Comparison of ENCODE assay signal across 21 cellular contexts in the genomic region with DNA sequence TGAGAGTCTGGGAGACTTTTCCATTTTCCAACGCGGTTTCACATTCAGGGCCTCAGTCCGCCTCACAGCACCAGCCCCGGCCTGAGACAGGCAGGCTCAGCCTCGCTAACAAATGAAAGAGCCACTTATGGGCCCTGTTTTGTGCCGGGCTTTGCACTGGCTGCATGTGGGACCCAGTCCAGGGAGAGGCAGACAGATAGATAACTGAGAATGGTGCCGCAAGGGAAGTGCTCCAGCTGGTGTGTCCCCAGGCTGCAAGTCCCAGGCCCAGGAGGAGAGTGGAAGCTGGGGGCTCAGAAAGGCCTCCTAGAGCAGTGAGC. TPM values are rescaled to one million over a fixed set of nuclear protein-coding genes. Genes with fewer than 3 reads are reported as not detected.
A peak's percentile ranks its signal among the peaks of the same experiment; 100 is the strongest.
DNase-seq lines count a peak whose midpoint lies in the region; ATAC-seq, FAIRE-seq and TF ChIP-seq lines count a peak whose summit lies in the region.
"Had no signal": no experiment of that assay in that cellular context is flagged by ENCODE, and none has a peak within 500 bp of the region (broad histone marks: within the 10 kb centered on the region; RNA-seq: fewer than 3 reads in every experiment).

No MANE protein-coding gene starts in this region.

- H3K36me3 Mint-ChIP-seq in activated CD4-positive, alpha-beta memory T cell treated with anti-CD3 and anti-CD28 coated beads, Interleukin-2, amount 10 ng/mL, durations not matched to agents 7 days and 5 days (ENCODE audit: low read depth) = no peaks in the 10 kb centered on the region
- H3K36me3 Mint-ChIP-seq in activated CD4-positive, alpha-beta memory T cell treated with anti-CD3 and anti-CD28 coated beads for 36 hours = no peaks in the 10 kb centered on the region
- H3K36me3 Mint-ChIP-seq in type B pancreatic cell = no peaks in the 10 kb centered on the region
- H3K36me3 Mint-ChIP-seq: CD4-positive, CD25-positive, alpha-beta regulatory T cell had no signal

- TF ChIP-seq POLR2A in esophagus muscularis mucosa (IDR thresholded peaks at IDR 0.05; ENCODE audit: low read depth) (no peak), GM12892 (IDR thresholded peaks at IDR 0.05; ENCODE audit: low read depth, low read length) (no peak)

- CTCF ChIA-PET in activated CD4-positive, alpha-beta memory T cell treated with anti-CD3 and anti-CD28 coated beads, Interleukin-2, amount 10 ng/mL, durations not matched to agents 7 days and 5 days (lab: Charles Lee) = no interaction called here
- CTCF ChIA-PET in activated CD4-positive, alpha-beta memory T cell treated with anti-CD3 and anti-CD28 coated beads for 36 hours (lab: Charles Lee) = interaction anchor here (1.5 kb wide), 1 partner anchor 27 kb away, joined by 5 read pairs; no protein-coding TSS in a partner anchor

- no peaks in the 10 kb centered on the region for H3K4me1 Mint-ChIP-seq in activated CD4-positive, alpha-beta memory T cell treated with anti-CD3 and anti-CD28 coated beads, Interleukin-2, amount 10 ng/mL, durations not matched to agents 7 days and 5 days
- H3K4me1 Mint-ChIP-seq in activated CD4-positive, alpha-beta memory T cell treated with anti-CD3 and anti-CD28 coated beads for 36 hours (ENCODE audit: low read depth) = no peaks in the 10 kb centered on the region
- H3K4me1 Mint-ChIP-seq in type B pancreatic cell (ENCODE audit: unreplicated experiment) = peaks cover 12% of the 10 kb centered on the region
- H3K4me1 Mint-ChIP-seq: memory B cell; stimulated activated naive CD8-positive, alpha-beta T cell treated with anti-CD3 and anti-CD28 coated beads, Interleukin-15, amount 100 ng/mL, for 72 hours had no signal

- DNase-seq in activated CD4-positive, alpha-beta memory T cell treated with anti-CD3 and anti-CD28 coated beads, Interleukin-2, amount 10 ng/mL, durations not matched to agents 7 days and 5 days = peak; percentile 12
- DNase-seq in activated CD4-positive, alpha-beta memory T cell treated with anti-CD3 and anti-CD28 coated beads for 36 hours = no peak
- DNase-seq in esophagus muscularis mucosa (ENCODE audit: extremely low spot score) = peak; percentile 75
- DNase-seq in medulla oblongata (ENCODE audit: extremely low spot score) = peak; percentile 63
- peak; percentile 50 for DNase-seq in type B pancreatic cell (ENCODE audit: extremely low spot score, unreplicated experiment)
- DNase-seq in GM12892 (ENCODE audit: insufficient read length) = no peak
- DNase-seq: activated gamma-delta T cell; CD4-positive, CD25-positive, alpha-beta regulatory T cell; NCI-H146; NCI-H510A treated with DMSO at 0.1 percent for 48 hours; PC-9 had no signal

- no peak overlapping the region for H3K4me3 Mint-ChIP-seq in activated CD4-positive, alpha-beta memory T cell treated with anti-CD3 and anti-CD28 coated beads, Interleukin-2, amount 10 ng/mL, durations not matched to agents 7 days and 5 days
- no peak overlapping the region for H3K4me3 Mint-ChIP-seq in activated CD4-positive, alpha-beta memory T cell treated with anti-CD3 and anti-CD28 coated beads for 36 hours
- H3K4me3 Mint-ChIP-seq in type B pancreatic cell = no peak overlapping the region
- H3K4me3 Mint-ChIP-seq: CD4-positive, CD25-positive, alpha-beta regulatory T cell; H9; memory B cell; stimulated activated naive CD8-positive, alpha-beta T cell treated with anti-CD3 and anti-CD28 coated beads, Interleukin-15, amount 100 ng/mL, for 72 hours had no signal

- no peaks in the 10 kb centered on the region for H3K27me3 Mint-ChIP-seq in activated CD4-positive, alpha-beta memory T cell treated with anti-CD3 and anti-CD28 coated beads, Interleukin-2, amount 10 ng/mL, durations not matched to agents 7 days and 5 days
- peaks cover 1% of the 10 kb centered on the region for H3K27me3 Mint-ChIP-seq in activated CD4-positive, alpha-beta memory T cell treated with anti-CD3 and anti-CD28 coated beads for 36 hours
- H3K27me3 Mint-ChIP-seq in type B pancreatic cell = no peaks in the 10 kb centered on the region
- H3K27me3 Mint-ChIP-seq: stimulated activated naive CD8-positive, alpha-beta T cell treated with anti-CD3 and anti-CD28 coated beads, Interleukin-15, amount 100 ng/mL, for 72 hours had no signal

- peaks cover 0 to 9% (median 0%) of the 10 kb centered on the region in 4 donors for H3K4me1 ChIP-seq in esophagus muscularis mucosa

- no peak for TF ChIP-seq EP300 in esophagus muscularis mucosa (IDR thresholded peaks at IDR 0.05)

- no peak overlapping the region for H3K27ac Mint-ChIP-seq in activated CD4-positive, alpha-beta memory T cell treated with anti-CD3 and anti-CD28 coated beads, Interleukin-2, amount 10 ng/mL, durations not matched to agents 7 days and 5 days
- H3K27ac Mint-ChIP-seq in activated CD4-positive, alpha-beta memory T cell treated with anti-CD3 and anti-CD28 coated beads for 36 hours = no peak overlapping the region
- peak overlapping the region; percentile 70 for H3K27ac Mint-ChIP-seq in type B pancreatic cell
- H3K27ac Mint-ChIP-seq: memory B cell; stimulated activated naive CD8-positive, alpha-beta T cell treated with anti-CD3 and anti-CD28 coated beads, Interleukin-15, amount 100 ng/mL, for 72 hours had no signal

- H3K9me3 Mint-ChIP-seq in activated CD4-positive, alpha-beta memory T cell treated with anti-CD3 and anti-CD28 coated beads, Interleukin-2, amount 10 ng/mL, durations not matched to agents 7 days and 5 days = no peaks in the 10 kb centered on the region
- no peaks in the 10 kb centered on the region for H3K9me3 Mint-ChIP-seq in activated CD4-positive, alpha-beta memory T cell treated with anti-CD3 and anti-CD28 coated beads for 36 hours
- no peaks in the 10 kb centered on the region for H3K9me3 Mint-ChIP-seq in type B pancreatic cell
- H3K9me3 Mint-ChIP-seq: CD4-positive, CD25-positive, alpha-beta regulatory T cell; H9; stimulated activated naive CD8-positive, alpha-beta T cell treated with anti-CD3 and anti-CD28 coated beads, Interleukin-15, amount 100 ng/mL, for 72 hours had no signal

- POLR2A ChIA-PET in activated CD4-positive, alpha-beta memory T cell treated with anti-CD3 and anti-CD28 coated beads, Interleukin-2, amount 10 ng/mL, durations not matched to agents 7 days and 5 days (lab: Charles Lee) = no interaction called here
- POLR2A ChIA-PET in activated CD4-positive, alpha-beta memory T cell treated with anti-CD3 and anti-CD28 coated beads for 36 hours (lab: Charles Lee) = no interaction called here

- H3K36me3 ChIP-seq in esophagus muscularis mucosa = no peaks in the 10 kb centered on the region

- WGBS in esophagus muscularis mucosa = 88% methylated on average over 2 of the region's 7 CpGs

- peaks cover 0 to 23% (median 0%) of the 10 kb centered on the region in 4 donors for H3K27me3 ChIP-seq in esophagus muscularis mucosa

- TF ChIP-seq CTCF in esophagus muscularis mucosa (IDR thresholded peaks at IDR 0.05) (no peak), type B pancreatic cell (conservative IDR thresholded peaks at IDR 0.05) (no peak)

- intact Hi-C loops in activated CD4-positive, alpha-beta memory T cell treated with anti-CD3 and anti-CD28 coated beads for 36 hours (cut with micrococcal nuclease) = no loop called here
- intact Hi-C loops in esophagus muscularis mucosa (cut with DNase I) = no loop called here

- no peaks in the 10 kb centered on the region for H3K9me3 ChIP-seq in esophagus muscularis mucosa

- FAIRE-seq in GM12892 (lab: Jason Lieb, UNC) = no peak
- FAIRE-seq: A204.1, astrocyte had no signal

- no peak overlapping the region for H3K27ac ChIP-seq in esophagus muscularis mucosa (replicated peaks in 1 of 4)
- H3K27ac ChIP-seq: KMS-11, PC-9 had no signal

- H3K4me3 ChIP-seq in esophagus muscularis mucosa = no peak overlapping the region
- H3K4me3 ChIP-seq: PC-9, smooth muscle cell had no signal

- ATAC-seq in GM19324 (IDR thresholded peaks at IDR 0.05; ENCODE audit: low FRiP score, unreplicated experiment) (no peak), HG03196 (IDR thresholded peaks at IDR 0.05; ENCODE audit: unreplicated experiment) (no peak)
- ATAC-seq: stimulated activated naive CD8-positive, alpha-beta T cell treated with anti-CD3 and anti-CD28 coated beads, Interleukin-15, amount 100 ng/mL, for 72 hours had no signal

RNA-seq across cellular contexts. Expression of a gene that starts 26.2 kb away (rescaled TPM):
- total RNA-seq in activated CD4-positive, alpha-beta memory T cell treated with anti-CD3 and anti-CD28 coated beads, Interleukin-2, amount 10 ng/mL, durations not matched to agents 7 days and 5 days = under 1 TPM in 1 of 2 experiments, not detected in 1; 0.05 TPM
- under 1 TPM; 0.21 to 0.36 TPM for total RNA-seq in activated CD4-positive, alpha-beta memory T cell treated with anti-CD3 and anti-CD28 coated beads for 36 hours
- total RNA-seq in esophagus muscularis mucosa (1 to 10 TPM; 2.1 to 6.0 (median 4.0) TPM), type B pancreatic cell (ENCODE audit: low replicate concordance) (2.4 and 13.9 TPM in 2 replicates)
- polyA plus RNA-seq in GM12892 (2012; ENCODE audit: missing spikeins) = not detected
- total RNA-seq: astrocyte, fibroblast of lung had no signal
- polyA plus RNA-seq: CD4-positive, CD25-positive, alpha-beta regulatory T cell had no signal

RNA-seq across cellular contexts. Expression of a gene that starts 48.2 kb away (rescaled TPM):
- under 1 TPM; 0.25 to 0.53 TPM for total RNA-seq in activated CD4-positive, alpha-beta memory T cell treated with anti-CD3 and anti-CD28 coated beads, Interleukin-2, amount 10 ng/mL, durations not matched to agents 7 days and 5 days
- total RNA-seq in activated CD4-positive, alpha-beta memory T cell treated with anti-CD3 and anti-CD28 coated beads for 36 hours = 1 to 10 TPM; 1.8 to 2.4 TPM
- total RNA-seq in esophagus muscularis mucosa (not detected), type B pancreatic cell (ENCODE audit: low replicate concordance) (0.93 TPM in 1 of 2 replicates, not detected in the other)
- polyA plus RNA-seq in GM12892 (2012; ENCODE audit: missing spikeins) = 1.3 TPM
- total RNA-seq: astrocyte, fibroblast of lung, PC-9 had no signal
- polyA plus RNA-seq: fibroblast of lung, smooth muscle cell had no signal

RNA-seq across cellular contexts. Expression of a gene that starts 55.1 kb away (rescaled TPM):
- 10 to 100 TPM; 40.8 to 42.5 TPM for total RNA-seq in activated CD4-positive, alpha-beta memory T cell treated with anti-CD3 and anti-CD28 coated beads, Interleukin-2, amount 10 ng/mL, durations not matched to agents 7 days and 5 days
- total RNA-seq in activated CD4-positive, alpha-beta memory T cell treated with anti-CD3 and anti-CD28 coated beads for 36 hours = 100 to 1,000 TPM; 522 to 539 TPM
- total RNA-seq in esophagus muscularis mucosa (1 to 10 TPM; 1.1 to 5.5 (median 1.7) TPM), type B pancreatic cell (ENCODE audit: low replicate concordance) (4.3 and 4.5 TPM in 2 replicates)
- polyA plus RNA-seq in GM12892 (2012; ENCODE audit: missing spikeins) = 160 TPM

RNA-seq across cellular contexts. Expression of a gene that starts 55.4 kb away (rescaled TPM):
- 1 to 10 TPM; 6.9 to 7.1 TPM for total RNA-seq in activated CD4-positive, alpha-beta memory T cell treated with anti-CD3 and anti-CD28 coated beads, Interleukin-2, amount 10 ng/mL, durations not matched to agents 7 days and 5 days
- 10 to 100 TPM; 15.4 to 16.4 TPM for total RNA-seq in activated CD4-positive, alpha-beta memory T cell treated with anti-CD3 and anti-CD28 coated beads for 36 hours
- total RNA-seq in esophagus muscularis mucosa = 1 to 10 TPM; 4.2 to 10.0 (median 8.3) TPM
- 0.39 TPM in 1 of 2 replicates, not detected in the other for total RNA-seq in type B pancreatic cell (ENCODE audit: low replicate concordance)
- polyA plus RNA-seq in GM12892 (2012; ENCODE audit: missing spikeins) = 45.6 TPM
- total RNA-seq: smooth muscle cell had no signal

Comparison
In these comparisons a context has a peak if more than half of its experiments do, and no peak if none do; other contexts are left out.
1. DNase-seq: peak in activated CD4-positive, alpha-beta memory T cell treated with anti-CD3 and anti-CD28 coated beads, Interleukin-2, amount 10 ng/mL, durations not matched to agents 7 days and 5 days (single experiment), esophagus muscularis mucosa (single experiment), medulla oblongata (single experiment) and type B pancreatic cell (single experiment); none in activated CD4-positive, alpha-beta memory T cell treated with anti-CD3 and anti-CD28 coated beads for 36 hours (single experiment) and GM12892 (single experiment).
2. RNA of a gene that starts 55.1 kb away (total RNA-seq): 522 to 539 TPM in activated CD4-positive, alpha-beta memory T cell treated with anti-CD3 and anti-CD28 coated beads for 36 hours; 40.8 to 42.5 TPM in activated CD4-positive, alpha-beta memory T cell treated with anti-CD3 and anti-CD28 coated beads, Interleukin-2, amount 10 ng/mL, durations not matched to agents 7 days and 5 days, 4.3 to 4.5 TPM in type B pancreatic cell and 1.1 to 5.5 TPM in esophagus muscularis mucosa; every median in the first group is over 10 times any median in the second.